In genomic region chr10:6336013-6336412, GRCh38 we compare ENCODE assay signal across 14 cellular contexts.
DNase-seq lines count a peak whose midpoint lies in the region; ATAC-seq and TF ChIP-seq lines count a peak whose summit lies in the region.
"Had no signal": no experiment of that assay in that cellular context is flagged by ENCODE, and none has a peak within 500 bp of the region (broad histone marks: within the 10 kb centered on the region; RNA-seq: fewer than 3 reads in every experiment).

No MANE protein-coding gene starts in this region.

- no peak overlapping the region for H3K9ac ChIP-seq in colonic mucosa (ENCODE audit: low read depth in 2 of 2, low read length in 2 of 2)
- H3K9ac ChIP-seq: BLaER1 treated with 17β-estradiol and CSF1 and Interleukin-3, amounts not matched to agents 10 nM and 100 nM; GM23248 had no signal

- intact Hi-C loops in Right ventricle myocardium inferior (cut with DNase I) (no loop called here), cardiac septum (cut with DNase I) (no loop called here), colonic mucosa (cut with DNase I) (no loop called here)

- TF ChIP-seq CTCF in neutrophil (IDR thresholded peaks at IDR 0.05) (no peak), colonic mucosa (IDR thresholded peaks at IDR 0.05) (no peak)

- DNase-seq in Right ventricle myocardium inferior (ENCODE audit: missing footprints), result peak; percentile 25
- no peak for DNase-seq in cardiac septum (ENCODE audit: low spot score)
- DNase-seq in islet precursor cell, result peak; percentile 13
- DNase-seq in hippocampal formation (lab: John Stamatoyannopoulos, UW), result no peak
- no peak for DNase-seq in colonic mucosa
- DNase-seq: 8988T; AML-193; CD4-positive, CD25-positive, alpha-beta regulatory T cell; DMS 273 treated with DMSO at 0.1 percent for 48 hours; GM23248 had no signal

- H3K4me1 ChIP-seq in neutrophil (ENCODE audit: control insufficient read depth in 1 of 2, insufficient read depth in 1 of 2, low read depth in 1 of 2, low read length in 1 of 2), result peaks cover 47 to 49% of the 10 kb centered on the region in 2 experiments
- H3K4me1 ChIP-seq in colonic mucosa, result no peaks in the 10 kb centered on the region

- H3K27ac ChIP-seq in neutrophil, result peak overlapping the region; percentile 81
- H3K27ac ChIP-seq in colonic mucosa, result no peak overlapping the region
- H3K27ac ChIP-seq: BLaER1 treated with 17β-estradiol and CSF1 and Interleukin-3, amounts not matched to agents 10 nM and 100 nM; GM23248 had no signal

- H3K4me3 ChIP-seq in neutrophil (ENCODE audit: low read depth in 1 of 2, low read length in 1 of 2) (no peak overlapping the region), colonic mucosa (no peak overlapping the region)
- H3K4me3 ChIP-seq: BLaER1 treated with 17β-estradiol and CSF1 and Interleukin-3, amounts not matched to agents 10 nM and 100 nM; GM12878; GM23248 had no signal

- no peak for ATAC-seq in Right ventricle myocardium inferior
- ATAC-seq in HG03196 (IDR thresholded peaks at IDR 0.05; ENCODE audit: unreplicated experiment), result no peak
- ATAC-seq: GM12878 had no signal

- H3K36me3 ChIP-seq in neutrophil (peaks cover 13% of the 10 kb centered on the region), colonic mucosa (no peaks in the 10 kb centered on the region)

- H3K27me3 ChIP-seq in neutrophil (no peaks in the 10 kb centered on the region), colonic mucosa (no peaks in the 10 kb centered on the region)
- H3K27me3 ChIP-seq: BLaER1 treated with 17β-estradiol and CSF1 and Interleukin-3, amounts not matched to agents 10 nM and 100 nM had no signal

- H3K9me3 ChIP-seq in neutrophil, result no peaks in the 10 kb centered on the region
- H3K9me3 ChIP-seq in colonic mucosa, result no peaks in the 10 kb centered on the region

Comparison
In these comparisons a context has a peak if more than half of its experiments do, and no peak if none do; other contexts are left out.
1. DNase-seq: peak in Right ventricle myocardium inferior (single experiment) and islet precursor cell (single experiment); none in cardiac septum (single experiment), hippocampal formation (0 of 2) and colonic mucosa (single experiment).